1 cellular context compared by ENCODE assay signal in genomic region chr7:27172388-27172774, GRCh38.
A peak's percentile ranks its signal among the peaks of the same experiment; 100 is the strongest.
TF ChIP-seq lines count a peak whose summit lies in the region.

No MANE protein-coding gene starts in this region.

TF ChIP-seq in GM23338, 12 proteins besides CTCF, POLR2A, EP300 and RAD21:
- TF ChIP-seq NANOG (IDR thresholded peaks at IDR 0.05; ENCODE audit: borderline replicate concordance) = no peak
- TF ChIP-seq JUNB (IDR thresholded peaks at IDR 0.05; ENCODE audit: unreplicated experiment) = no peak
- TF ChIP-seq EZH2 (IDR thresholded peaks at IDR 0.05; ENCODE audit: low read depth, unreplicated experiment) = peak; percentile 70
- TF ChIP-seq, protein P1, sequence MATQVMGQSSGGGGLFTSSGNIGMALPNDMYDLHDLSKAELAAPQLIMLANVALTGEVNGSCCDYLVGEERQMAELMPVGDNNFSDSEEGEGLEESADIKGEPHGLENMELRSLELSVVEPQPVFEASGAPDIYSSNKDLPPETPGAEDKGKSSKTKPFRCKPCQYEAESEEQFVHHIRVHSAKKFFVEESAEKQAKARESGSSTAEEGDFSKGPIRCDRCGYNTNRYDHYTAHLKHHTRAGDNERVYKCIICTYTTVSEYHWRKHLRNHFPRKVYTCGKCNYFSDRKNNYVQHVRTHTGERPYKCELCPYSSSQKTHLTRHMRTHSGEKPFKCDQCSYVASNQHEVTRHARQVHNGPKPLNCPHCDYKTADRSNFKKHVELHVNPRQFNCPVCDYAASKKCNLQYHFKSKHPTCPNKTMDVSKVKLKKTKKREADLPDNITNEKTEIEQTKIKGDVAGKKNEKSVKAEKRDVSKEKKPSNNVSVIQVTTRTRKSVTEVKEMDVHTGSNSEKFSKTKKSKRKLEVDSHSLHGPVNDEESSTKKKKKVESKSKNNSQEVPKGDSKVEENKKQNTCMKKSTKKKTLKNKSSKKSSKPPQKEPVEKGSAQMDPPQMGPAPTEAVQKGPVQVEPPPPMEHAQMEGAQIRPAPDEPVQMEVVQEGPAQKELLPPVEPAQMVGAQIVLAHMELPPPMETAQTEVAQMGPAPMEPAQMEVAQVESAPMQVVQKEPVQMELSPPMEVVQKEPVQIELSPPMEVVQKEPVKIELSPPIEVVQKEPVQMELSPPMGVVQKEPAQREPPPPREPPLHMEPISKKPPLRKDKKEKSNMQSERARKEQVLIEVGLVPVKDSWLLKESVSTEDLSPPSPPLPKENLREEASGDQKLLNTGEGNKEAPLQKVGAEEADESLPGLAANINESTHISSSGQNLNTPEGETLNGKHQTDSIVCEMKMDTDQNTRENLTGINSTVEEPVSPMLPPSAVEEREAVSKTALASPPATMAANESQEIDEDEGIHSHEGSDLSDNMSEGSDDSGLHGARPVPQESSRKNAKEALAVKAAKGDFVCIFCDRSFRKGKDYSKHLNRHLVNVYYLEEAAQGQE (IDR thresholded peaks at IDR 0.05; ENCODE audit: unreplicated experiment) = no peak
- TF ChIP-seq EZH2phosphoT487 (IDR thresholded peaks at IDR 0.05; ENCODE audit: unreplicated experiment) = peak; percentile 58
